18 cellular contexts compared by ENCODE assay signal in genomic region chr12:26238341-26239126, GRCh38. TPM values are rescaled to one million over a fixed set of nuclear protein-coding genes. Genes with fewer than 3 reads are reported as not detected.
DNase-seq lines count a peak whose midpoint lies in the region; ATAC-seq, FAIRE-seq and TF ChIP-seq lines count a peak whose summit lies in the region.
"Had no signal": no experiment of that assay in that cellular context is flagged by ENCODE, and none has a peak within 500 bp of the region (broad histone marks: within the 10 kb centered on the region; RNA-seq: fewer than 3 reads in every experiment).

No MANE protein-coding gene starts in this region.

- 30% methylated on average over 4 of the region's 4 CpGs for WGBS in mammary epithelial cell (ENCODE audit: low coverage, missing lambda C conversion rate)
- 57% methylated on average over 4 of the region's 4 CpGs for WGBS in right cardiac atrium
- 62% methylated on average over 4 of the region's 4 CpGs for WGBS in suprapubic skin

- H3K79me2 ChIP-seq in mammary epithelial cell (ENCODE audit: insufficient read depth, low read length) = no peaks in the 10 kb centered on the region
- H3K79me2 ChIP-seq: parathyroid adenoma had no signal

- no peak for FAIRE-seq in GM12891 (lab: Jason Lieb, UNC)

- no peaks in the 10 kb centered on the region for H3K36me3 ChIP-seq in mammary epithelial cell (ENCODE audit: insufficient read depth, low read length)
- no peaks in the 10 kb centered on the region for H3K36me3 ChIP-seq in suprapubic skin
- H3K36me3 ChIP-seq: BLaER1, uterus had no signal

- H3K9me3 ChIP-seq in mammary epithelial cell (replicated peaks; ENCODE audit: insufficient read depth, low read length) (no peaks in the 10 kb centered on the region), right cardiac atrium (ENCODE audit: control insufficient read depth, low read length) (no peaks in the 10 kb centered on the region), suprapubic skin (no peaks in the 10 kb centered on the region)
- H3K9me3 ChIP-seq: BLaER1, mucosa of descending colon, uterus had no signal

- dilution Hi-C loops in mammary epithelial cell (cut with HindIII; ENCODE audit: low sequenced_read_pairs) = no loop called here

- peak overlapping the region; percentile 50 for H3K4me2 ChIP-seq in mammary epithelial cell (ENCODE audit: insufficient read depth, low read depth, low read length)
- H3K4me2 ChIP-seq: BLaER1 had no signal

- in situ Hi-C loops in mammary epithelial cell (cut with MboI; ENCODE audit: low sequenced_read_pairs in 2 of 2) = loop anchor here in 1 of 2 donors (10.0 kb wide), 1 partner anchor 64 kb away; no protein-coding TSS in a partner anchor

- H3K9ac ChIP-seq in mammary epithelial cell (ENCODE audit: insufficient read depth, low read length) = peak overlapping the region; percentile 74
- H3K9ac ChIP-seq: BLaER1, parathyroid adenoma had no signal

- H2AFZ ChIP-seq in mammary epithelial cell (ENCODE audit: low read depth, low read length) = peak overlapping the region; percentile 66
- H2AFZ ChIP-seq: parathyroid adenoma had no signal

- BruUV-seq in mammary epithelial cell (replicated peaks; lab: Mats Ljungman, UMichigan) = no TSS peak

- TF ChIP-seq RAD21 in Ishikawa (IDR thresholded peaks at IDR 0.05; ENCODE audit: low read depth) = 0 out of 2 replicates have a peak, but pooled peaks have one; percentile 2

- H3K27ac ChIP-seq in mammary epithelial cell (ENCODE audit: insufficient read depth, low read depth, low read length) (peak overlapping the region; percentile 87), right cardiac atrium (ENCODE audit: low read length) (no peak overlapping the region), suprapubic skin (peak overlapping the region; percentile 72)
- H3K27ac ChIP-seq: BLaER1, parathyroid adenoma, uterus had no signal

- H3K4me3 ChIP-seq in mammary epithelial cell (replicated peaks in 1 of 3; ENCODE audit: insufficient read depth in 1 of 3, low read depth in 2 of 3, low read length in 3 of 3) = no peak overlapping the region
- H3K4me3 ChIP-seq in right cardiac atrium (ENCODE audit: low read length) = no peak overlapping the region
- H3K4me3 ChIP-seq in suprapubic skin = no peak overlapping the region
- H3K4me3 ChIP-seq: BLaER1, mucosa of descending colon, uterus had no signal

- TF ChIP-seq POLR2A in suprapubic skin (IDR thresholded peaks at IDR 0.05) (no peak), GM12891 (IDR thresholded peaks at IDR 0.05; ENCODE audit: low read depth, low read length) (no peak)

- ATAC-seq in right cardiac atrium = peak; percentile 30 to 37
- ATAC-seq in GM19395 (IDR thresholded peaks at IDR 0.05; ENCODE audit: unreplicated experiment) = no peak

- TF ChIP-seq EP300 in Ishikawa (IDR thresholded peaks at IDR 0.05; ENCODE audit: borderline replicate concordance) = no peak
- TF ChIP-seq EP300 in suprapubic skin (IDR thresholded peaks at IDR 0.05) = no peak

- CTCF ChIA-PET in mammary epithelial cell (lab: Charles Lee; ENCODE audit: low non-redundant PET) = no interaction called here

- H3K27me3 ChIP-seq in mammary epithelial cell (ENCODE audit: insufficient read depth, low read length) (no peaks in the 10 kb centered on the region), right cardiac atrium (ENCODE audit: control insufficient read depth, insufficient read depth) (no peaks in the 10 kb centered on the region), suprapubic skin (no peaks in the 10 kb centered on the region)
- H3K27me3 ChIP-seq: BLaER1, uterus had no signal

- no peak for TF ChIP-seq CTCF in mammary epithelial cell (conservative IDR thresholded peaks at IDR 0.05 in 1 of 2, IDR thresholded peaks at IDR 0.05 in 1 of 2; ENCODE audit: extremely low read depth in 1 of 2, insufficient read depth in 1 of 2, low read depth in 1 of 2, low read length in 2 of 2)
- no peak for TF ChIP-seq CTCF in suprapubic skin (IDR thresholded peaks at IDR 0.05)

- H4K20me1 ChIP-seq in mammary epithelial cell (ENCODE audit: insufficient read depth, low read length) = no peaks in the 10 kb centered on the region
- H4K20me1 ChIP-seq: BLaER1 had no signal

- H3K4me1 ChIP-seq in mammary epithelial cell (ENCODE audit: insufficient read depth, low read length) (peaks cover 36% of the 10 kb centered on the region), right cardiac atrium (ENCODE audit: control insufficient read depth, insufficient read depth, low read length) (peaks cover 5% of the 10 kb centered on the region), suprapubic skin (peaks cover 22% of the 10 kb centered on the region)
- H3K4me1 ChIP-seq: BLaER1, parathyroid adenoma, uterus had no signal

- DNase-seq in mammary epithelial cell (no peak), right cardiac atrium (peak in 2 of 3 donors; percentile 56 to 63), suprapubic skin (ENCODE audit: low spot score in 2 of 2) (peak in 1 of 2 donors; percentile 77), GM12891 (ENCODE audit: insufficient read length, low spot score) (no peak), head of caudate nucleus (no peak)
- DNase-seq in activated CD8-positive, alpha-beta memory T cell treated with anti-CD3 and anti-CD28 coated beads, Interleukin-2, amount 50 U/mL, for 4 hours = no peak
- DNase-seq: activated B cell treated with CpG ODN at 0.5 μM for 24 hours; activated naive CD8-positive, alpha-beta T cell treated with anti-CD3 and anti-CD28 coated beads for 36 hours; DMS79; NCI-H2171 treated with DMSO at 0.1 percent for 48 hours; stimulated activated CD8-positive, alpha-beta memory T cell treated with anti-CD3 and anti-CD28 coated beads, Interleukin-4, amount 100 ng/mL, for 48 hours; T-helper 1 cell had no signal

- intact Hi-C loops in mammary epithelial cell (cut with micrococcal nuclease) (no loop called here), right cardiac atrium (cut with DNase I) (no loop called here), head of caudate nucleus (cut with DNase I) (no loop called here)

TF ChIP-seq in Ishikawa, 13 proteins besides CTCF, POLR2A, EP300 and RAD21 (continues in another document):
- TF ChIP-seq FOXM1 (IDR thresholded peaks at IDR 0.05; ENCODE audit: borderline replicate concordance, low read depth) = no peak
- TF ChIP-seq TEAD4 (IDR thresholded peaks at IDR 0.05) = no peak; the same call in 1 of the 2 replicates
- TF ChIP-seq, protein P1, sequence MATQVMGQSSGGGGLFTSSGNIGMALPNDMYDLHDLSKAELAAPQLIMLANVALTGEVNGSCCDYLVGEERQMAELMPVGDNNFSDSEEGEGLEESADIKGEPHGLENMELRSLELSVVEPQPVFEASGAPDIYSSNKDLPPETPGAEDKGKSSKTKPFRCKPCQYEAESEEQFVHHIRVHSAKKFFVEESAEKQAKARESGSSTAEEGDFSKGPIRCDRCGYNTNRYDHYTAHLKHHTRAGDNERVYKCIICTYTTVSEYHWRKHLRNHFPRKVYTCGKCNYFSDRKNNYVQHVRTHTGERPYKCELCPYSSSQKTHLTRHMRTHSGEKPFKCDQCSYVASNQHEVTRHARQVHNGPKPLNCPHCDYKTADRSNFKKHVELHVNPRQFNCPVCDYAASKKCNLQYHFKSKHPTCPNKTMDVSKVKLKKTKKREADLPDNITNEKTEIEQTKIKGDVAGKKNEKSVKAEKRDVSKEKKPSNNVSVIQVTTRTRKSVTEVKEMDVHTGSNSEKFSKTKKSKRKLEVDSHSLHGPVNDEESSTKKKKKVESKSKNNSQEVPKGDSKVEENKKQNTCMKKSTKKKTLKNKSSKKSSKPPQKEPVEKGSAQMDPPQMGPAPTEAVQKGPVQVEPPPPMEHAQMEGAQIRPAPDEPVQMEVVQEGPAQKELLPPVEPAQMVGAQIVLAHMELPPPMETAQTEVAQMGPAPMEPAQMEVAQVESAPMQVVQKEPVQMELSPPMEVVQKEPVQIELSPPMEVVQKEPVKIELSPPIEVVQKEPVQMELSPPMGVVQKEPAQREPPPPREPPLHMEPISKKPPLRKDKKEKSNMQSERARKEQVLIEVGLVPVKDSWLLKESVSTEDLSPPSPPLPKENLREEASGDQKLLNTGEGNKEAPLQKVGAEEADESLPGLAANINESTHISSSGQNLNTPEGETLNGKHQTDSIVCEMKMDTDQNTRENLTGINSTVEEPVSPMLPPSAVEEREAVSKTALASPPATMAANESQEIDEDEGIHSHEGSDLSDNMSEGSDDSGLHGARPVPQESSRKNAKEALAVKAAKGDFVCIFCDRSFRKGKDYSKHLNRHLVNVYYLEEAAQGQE (IDR thresholded peaks at IDR 0.05; ENCODE audit: low read depth) = no peak

TF ChIP-seq in GM12891, 5 proteins besides CTCF, POLR2A, EP300 and RAD21:
- TF ChIP-seq SPI1 (IDR thresholded peaks at IDR 0.05; ENCODE audit: low read depth, low read length) (no peak), TAF1 (IDR thresholded peaks at IDR 0.05; ENCODE audit: low read depth, low read length) (no peak), PAX5 (IDR thresholded peaks at IDR 0.05; ENCODE audit: insufficient read depth, low read length, severe bottlenecking) (no peak), POU2F2 (IDR thresholded peaks at IDR 0.05; ENCODE audit: low read depth, low read length) (no peak), POLR2AphosphoS5 (IDR thresholded peaks at IDR 0.05; ENCODE audit: low read depth, low read length) (no peak)
TF ChIP-seq in GM12891: peak in this region for 0.

RNA-seq across cellular contexts. Expression of gene SSPN, which starts 43.2 kb away (rescaled TPM):
- total RNA-seq in mammary epithelial cell (10 to 100 TPM in 1 of 2 donors, 1 to 10 TPM in 1; 1.4 to 11.0 TPM), right cardiac atrium (100 to 1,000 TPM in 2 of 4 donors, 10 to 100 TPM in 2; 74.5 to 109 (median 97.9) TPM), suprapubic skin (10 to 100 TPM in 3 of 4 donors, 1 to 10 TPM in 1; 4.5 to 19.0 (median 11.8) TPM)
- polyA plus RNA-seq in mammary epithelial cell (2.4 TPM), right cardiac atrium (21.5 TPM)
- polyA minus RNA-seq in mammary epithelial cell = not detected
- 0.39 TPM for polyA plus RNA-seq in GM12891 (2012; ENCODE audit: low read depth, missing spikeins)
- total RNA-seq: activated naive CD8-positive, alpha-beta T cell treated with anti-CD3 and anti-CD28 coated beads for 36 hours had no signal

Comparison
In these comparisons a context has a peak if more than half of its experiments do, and no peak if none do; other contexts are left out.
1. DNase-seq: peak in right cardiac atrium (2 of 3); none in mammary epithelial cell (single experiment), GM12891 (single experiment), head of caudate nucleus (0 of 42) and activated CD8-positive, alpha-beta memory T cell treated with anti-CD3 and anti-CD28 coated beads, Interleukin-2, amount 50 U/mL, for 4 hours (single experiment).